ENCODE assay signal across 25 cellular contexts in the genomic region with DNA sequence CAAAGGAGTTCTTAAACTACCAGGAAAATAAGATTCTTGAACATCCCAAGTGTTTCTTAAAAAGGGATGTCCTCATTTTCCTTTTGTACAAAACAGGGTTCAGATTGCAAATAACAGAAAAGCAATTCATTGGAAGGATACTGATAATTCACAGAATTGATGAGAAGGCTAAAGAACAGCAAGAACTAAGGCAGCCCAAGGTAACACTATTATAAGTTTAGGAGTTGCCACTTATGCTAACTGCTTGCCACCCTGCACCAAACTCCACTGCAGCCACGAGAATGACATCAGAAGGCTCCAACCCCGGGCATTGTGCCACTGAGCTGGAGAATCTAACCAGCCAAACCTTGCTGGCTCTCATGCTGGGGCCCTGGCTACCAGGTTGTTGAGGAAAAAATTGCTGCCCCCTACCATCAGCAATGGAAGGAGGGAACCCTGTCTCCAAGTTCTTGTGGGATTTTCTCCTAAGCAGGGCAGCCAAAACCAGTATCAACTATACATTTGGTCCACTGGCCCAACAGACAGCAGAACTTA.
A peak's percentile ranks its signal among the peaks of the same experiment; 100 is the strongest.
DNase-seq lines count a peak whose midpoint lies in the region; ATAC-seq, FAIRE-seq and TF ChIP-seq lines count a peak whose summit lies in the region.
"Had no signal": no experiment of that assay in that cellular context is flagged by ENCODE, and none has a peak within 500 bp of the region (broad histone marks: within the 10 kb centered on the region; RNA-seq: fewer than 3 reads in every experiment).

No MANE protein-coding gene starts in this region.

- H3K9me3 Mint-ChIP-seq in activated naive CD4-positive, alpha-beta T cell treated with anti-CD3 and anti-CD28 coated beads, Interleukin-2, amount 50 U/mL, for 72 hours: peaks cover 4 to 5% of the 10 kb centered on the region in 2 donors
- H3K9me3 Mint-ChIP-seq: activated B cell treated with CpG ODN at 0.5 μM for 24 hours; activated CD8-positive, alpha-beta T cell treated with anti-CD3 and anti-CD28 coated beads for 36 hours; CD14-positive monocyte; dendritic cell treated with granulocyte-macrophage colony-stimulating factor and Interleukin-4, amounts not matched to agents 40 ng/mL and 50 ng/mL, for 4 days had no signal

- H3K36me3 ChIP-seq in bronchial epithelial cell (ENCODE audit: control insufficient read depth, insufficient read depth, low read length) (no peaks in the 10 kb centered on the region), ovary (no peaks in the 10 kb centered on the region)
- H3K36me3 ChIP-seq: lower lobe of right lung, tibial artery had no signal

- no peak overlapping the region for H3K27ac Mint-ChIP-seq in activated naive CD4-positive, alpha-beta T cell treated with anti-CD3 and anti-CD28 coated beads, Interleukin-2, amount 50 U/mL, for 72 hours
- H3K27ac Mint-ChIP-seq: activated B cell treated with CpG ODN at 0.5 μM for 24 hours; activated CD8-positive, alpha-beta T cell treated with anti-CD3 and anti-CD28 coated beads for 36 hours; dendritic cell treated with granulocyte-macrophage colony-stimulating factor and Interleukin-4, amounts not matched to agents 40 ng/mL and 50 ng/mL, for 4 days; stimulated activated naive CD8-positive, alpha-beta T cell treated with anti-CD3 and anti-CD28 coated beads, Interleukin-15, Interleukin-2, amounts not matched to agents 100 ng/mL and 50 ng/mL, for 24 hours had no signal

- H3K9me3 ChIP-seq in ovary: no peaks in the 10 kb centered on the region
- H3K9me3 ChIP-seq: lower lobe of right lung, tibial artery had no signal

- no peaks in the 10 kb centered on the region for H3K27me3 ChIP-seq in bronchial epithelial cell (ENCODE audit: control insufficient read depth, insufficient read depth, low read length)
- no peaks in the 10 kb centered on the region for H3K27me3 ChIP-seq in ovary
- H3K27me3 ChIP-seq: tibial artery had no signal

- 88 to 94% (median 91%) methylated on average over 2 of the region's 2 CpGs for WGBS in ovary, 3 donors

- H3K4me1 ChIP-seq in ovary (ENCODE audit: insufficient read depth): no peaks in the 10 kb centered on the region
- H3K4me1 ChIP-seq: lower lobe of right lung had no signal

- intact Hi-C loops in ovary (cut with DNase I): no loop called here

- H3K4me3 ChIP-seq in bronchial epithelial cell (ENCODE audit: low read depth, low read length) (no peak overlapping the region), ovary (no peak overlapping the region)
- H3K4me3 ChIP-seq: lower lobe of right lung, tibial artery had no signal

- ATAC-seq in GM19035 (IDR thresholded peaks at IDR 0.05; ENCODE audit: unreplicated experiment): no peak
- ATAC-seq in activated naive CD4-positive, alpha-beta T cell treated with anti-CD3 and anti-CD28 coated beads, Interleukin-2, amount 50 U/mL, for 72 hours: no peak
- ATAC-seq: activated CD8-positive, alpha-beta T cell treated with anti-CD3 and anti-CD28 coated beads for 36 hours; lower lobe of right lung had no signal

- in situ Hi-C loops in G401 (cut with HindIII; ENCODE audit: low sequenced_read_pairs): no loop called here

- FAIRE-seq in bronchial epithelial cell (lab: Jason Lieb, UNC): peak; percentile 60
- FAIRE-seq: G401.6, GM18507 had no signal

- no peak overlapping the region for H3K27ac ChIP-seq in ovary
- H3K27ac ChIP-seq: lower lobe of right lung, tibial artery had no signal

- TF ChIP-seq CTCF in bronchial epithelial cell (IDR thresholded peaks at IDR 0.05; ENCODE audit: insufficient read depth, low read length, severe bottlenecking) (no peak), ovary (IDR thresholded peaks at IDR 0.05) (no peak)

- TF ChIP-seq POLR2A in ovary (IDR thresholded peaks at IDR 0.05): no peak

- TF ChIP-seq EP300 in ovary (IDR thresholded peaks at IDR 0.05): no peak

- DNase-seq in G401 (ENCODE audit: low spot score) (peak; percentile 36), M059J (ENCODE audit: low read depth) (peak; percentile 29), bronchial epithelial cell (ENCODE audit: low read depth) (no peak), iPS-NIHi7 (ENCODE audit: extremely low spot score) (peak; percentile 16), ovary (no peak)
- no peak for DNase-seq in NK-92 treated with Interleukin-12 subunit alpha and Interleukin-12 subunit beta, amount 100 ng/mL, for 24 hours (lab: John Stamatoyannopoulos, UW)
- no peak for DNase-seq in activated naive CD4-positive, alpha-beta T cell treated with anti-CD3 and anti-CD28 coated beads, Interleukin-2, amount 50 U/mL, for 72 hours (ENCODE audit: low spot score in 2 of 2)
- DNase-seq: activated B cell treated with CpG ODN at 0.5 μM for 24 hours; activated CD8-positive, alpha-beta T cell treated with anti-CD3 and anti-CD28 coated beads for 36 hours; activated gamma-delta T cell; activated T-cell treated with anti-CD3 and anti-CD28 coated beads for 4 hours; HCEC 1CT; KG1; lower lobe of right lung; MV-4-11; NCI-H187 treated with DMSO at 0.1 percent for 48 hours; NCI-H524; stimulated activated CD4-positive, alpha-beta T cell treated with anti-CD3 and anti-CD28 coated beads, Interleukin-4, amount 100 ng/mL, for 4 hours; tibial artery had no signal

- peaks cover 0 to 5% of the 10 kb centered on the region in 2 donors for H3K36me3 Mint-ChIP-seq in activated naive CD4-positive, alpha-beta T cell treated with anti-CD3 and anti-CD28 coated beads, Interleukin-2, amount 50 U/mL, for 72 hours

Comparison
In these comparisons a context has a peak if more than half of its experiments do, and no peak if none do; other contexts are left out.
1. DNase-seq: peak in G401 (single experiment), M059J (single experiment) and iPS-NIHi7 (single experiment); none in bronchial epithelial cell (single experiment), NK-92 treated with Interleukin-12 subunit alpha and Interleukin-12 subunit beta, amount 100 ng/mL, for 24 hours (single experiment), ovary (0 of 5) and activated naive CD4-positive, alpha-beta T cell treated with anti-CD3 and anti-CD28 coated beads, Interleukin-2, amount 50 U/mL, for 72 hours (0 of 2).